In genomic region chr4:189904420-189905027, GRCh38 we compare ENCODE assay signal across 8 cellular contexts. TPM values are rescaled to one million over a fixed set of nuclear protein-coding genes. Genes with fewer than 3 reads are reported as not detected.
DNase-seq lines count a peak whose midpoint lies in the region; ATAC-seq and TF ChIP-seq lines count a peak whose summit lies in the region.
"Not testable (repeated sequence)": the region's sequence is repeated elsewhere in the genome, so short reads cannot be mapped to it uniquely, and the experiment has no call there.

No MANE protein-coding gene starts in this region.

- ATAC-seq in GM21619 (IDR thresholded peaks at IDR 0.05; ENCODE audit: unreplicated experiment): peak; percentile 78
- ATAC-seq in thoracic aorta (ENCODE audit: insufficient number of reproducible peaks, low FRiP score, low read depth): not testable (repeated sequence)

- H3K9me3 ChIP-seq in thoracic aorta: not testable (repeated sequence)

- TF ChIP-seq CTCF in neural crest cell (conservative IDR thresholded peaks at IDR 0.05): peak; percentile 78
- TF ChIP-seq CTCF in thoracic aorta (IDR thresholded peaks at IDR 0.05): peak; percentile 49

- not testable (repeated sequence) for H3K4me1 ChIP-seq in thoracic aorta (ENCODE audit: control insufficient read depth in 1 of 2, low read depth in 2 of 2)

- H3K27ac Mint-ChIP-seq in T-helper 2 cell treated with Interferon-gamma antibody and Interleukin-4, amounts not matched to agents 5 μg/mL and 100 μg/mL, for 36 hours; neural crest cell (ENCODE audit: unreplicated experiment): not testable (repeated sequence)

- intact Hi-C loops in head of caudate nucleus (cut with DNase I): not testable (repeated sequence)

- not testable (repeated sequence) for H3K4me3 Mint-ChIP-seq in T-helper 2 cell treated with Interferon-gamma antibody and Interleukin-4, amounts not matched to agents 5 μg/mL and 100 μg/mL, for 36 hours; neural crest cell

- H3K36me3 ChIP-seq in thoracic aorta: not testable (repeated sequence)

- not testable (repeated sequence) for H3K27me3 ChIP-seq in thoracic aorta (replicated peaks; ENCODE audit: insufficient read depth)

- not testable (repeated sequence) for H3K36me3 Mint-ChIP-seq in T-helper 2 cell treated with Interferon-gamma antibody and Interleukin-4, amounts not matched to agents 5 μg/mL and 100 μg/mL, for 36 hours (ENCODE audit: low read depth); neural crest cell (ENCODE audit: low read depth)

- peak; percentile 66 for DNase-seq in ELF-1 (ENCODE audit: low read depth, low spot score)
- peak; percentile 19 for DNase-seq in HS-27A (ENCODE audit: low read depth)
- peak; percentile 16 for DNase-seq in T-helper 2 cell treated with Interferon-gamma antibody and Interleukin-4, amounts not matched to agents 5 μg/mL and 100 μg/mL, for 36 hours (ENCODE audit: low spot score)
- peak; percentile 81 for DNase-seq in astrocyte of the hippocampus (ENCODE audit: low read depth, low spot score)
- peak in 37 of 42 donors; percentile 16 to 83 (median 55) for DNase-seq in head of caudate nucleus
- peak; percentile 62 for DNase-seq in neural crest cell (ENCODE audit: low read depth, low spot score)
- DNase-seq in thoracic aorta (ENCODE audit: low spot score): not testable (repeated sequence)

- H3K9me3 Mint-ChIP-seq in T-helper 2 cell treated with Interferon-gamma antibody and Interleukin-4, amounts not matched to agents 5 μg/mL and 100 μg/mL, for 36 hours; neural crest cell: not testable (repeated sequence)

- not testable (repeated sequence) for H3K27me3 Mint-ChIP-seq in T-helper 2 cell treated with Interferon-gamma antibody and Interleukin-4, amounts not matched to agents 5 μg/mL and 100 μg/mL, for 36 hours (ENCODE audit: low read depth)
- H3K27me3 Mint-ChIP-seq in neural crest cell (ENCODE audit: low read depth): peaks cover 18% of the 10 kb centered on the region

- not testable (repeated sequence) for H3K4me1 Mint-ChIP-seq in T-helper 2 cell treated with Interferon-gamma antibody and Interleukin-4, amounts not matched to agents 5 μg/mL and 100 μg/mL, for 36 hours (ENCODE audit: low read depth); neural crest cell

- H3K4me3 ChIP-seq in thoracic aorta: not testable (repeated sequence)

- not testable (repeated sequence) for H3K27ac ChIP-seq in thoracic aorta

RNA-seq across cellular contexts. Expression of gene FRG1, which starts 36.1 kb away (rescaled TPM):
- total RNA-seq in neural crest cell: 41.5 and 45.2 TPM in 2 replicates
- total RNA-seq in thoracic aorta: 10 to 100 TPM; 16.4 to 23.9 TPM
